Comparison of ENCODE assay signal across 15 cellular contexts in the genomic region with DNA sequence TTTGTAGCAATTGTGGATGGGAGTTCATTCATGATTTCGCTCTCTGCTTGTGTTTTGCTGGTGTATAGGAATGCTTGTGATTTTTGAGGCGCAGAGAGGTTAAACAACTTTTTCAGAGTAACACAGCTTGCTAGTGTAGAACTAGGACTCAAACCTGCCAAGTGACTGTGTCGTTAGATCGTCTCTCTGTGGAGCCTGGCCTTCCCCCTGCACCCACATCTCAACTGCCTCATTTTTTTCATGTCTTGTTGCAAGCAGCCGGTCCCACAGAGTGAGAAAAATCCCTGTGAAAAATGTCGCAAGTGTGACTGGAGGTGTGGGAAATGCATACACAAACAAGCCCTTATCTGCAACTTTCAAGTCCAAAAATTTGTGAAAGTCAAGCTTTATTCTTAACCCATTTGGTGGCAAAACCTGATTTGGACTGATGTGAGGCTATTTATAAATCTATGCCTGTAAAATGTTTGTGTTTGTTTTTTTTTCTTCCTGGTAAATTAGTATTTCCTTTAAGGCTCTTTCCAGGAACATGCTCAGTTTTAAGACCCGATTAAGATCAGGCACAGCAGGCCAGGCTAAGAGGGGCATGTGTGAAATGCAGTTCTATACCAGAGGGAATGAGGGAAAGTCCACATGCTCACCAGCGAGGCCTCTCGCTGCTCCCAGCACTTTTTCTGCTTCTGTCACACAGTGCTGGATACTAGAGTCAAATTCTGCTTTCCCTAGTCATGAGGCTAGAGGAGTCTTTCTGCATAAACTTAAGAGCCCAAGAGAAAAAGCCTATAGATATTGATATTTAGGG. TPM values are rescaled to one million over a fixed set of nuclear protein-coding genes. Genes with fewer than 3 reads are reported as not detected.
A peak's percentile ranks its signal among the peaks of the same experiment; 100 is the strongest.
DNase-seq lines count a peak whose midpoint lies in the region; ATAC-seq and TF ChIP-seq lines count a peak whose summit lies in the region.
"Had no signal": no experiment of that assay in that cellular context is flagged by ENCODE, and none has a peak within 500 bp of the region (broad histone marks: within the 10 kb centered on the region; RNA-seq: fewer than 3 reads in every experiment).

No MANE protein-coding gene starts in this region.

- H3K4me3 Mint-ChIP-seq in endodermal cell: no peak overlapping the region
- no peak overlapping the region for H3K4me3 Mint-ChIP-seq in mesothelial cell of epicardium

- H3K27me3 ChIP-seq in Karpas-422 (ENCODE audit: low read length) (no peaks in the 10 kb centered on the region), endodermal cell (ENCODE audit: control insufficient read depth, insufficient read depth, low read length, poor library complexity, severe bottlenecking) (no peaks in the 10 kb centered on the region), gastrocnemius medialis (no peaks in the 10 kb centered on the region)

- intact Hi-C loops in gastrocnemius medialis (cut with DNase I; ENCODE audit: low total_unique reads): no loop called here

- no peak overlapping the region for H2AFZ ChIP-seq in Karpas-422 (ENCODE audit: low read length)

- no peak for TF ChIP-seq POLR2A in gastrocnemius medialis (IDR thresholded peaks at IDR 0.05)

- peak overlapping the region; percentile 9; the same call in 1 of the 2 replicates for H3K27ac ChIP-seq in C4-2B
- peak overlapping the region; percentile 82 for H3K27ac ChIP-seq in Karpas-422 (ENCODE audit: low read length)
- H3K27ac ChIP-seq in endodermal cell (ENCODE audit: low read depth, low read length): no peak overlapping the region
- no peak overlapping the region for H3K27ac ChIP-seq in gastrocnemius medialis

- no peak overlapping the region for H3K4me2 ChIP-seq in Karpas-422 (ENCODE audit: low read depth, low read length, poor library complexity, severe bottlenecking)

- H3K27ac Mint-ChIP-seq in endodermal cell: peak overlapping the region; percentile 37
- H3K27ac Mint-ChIP-seq in mesothelial cell of epicardium: peak overlapping the region; percentile 21

- H4K20me1 ChIP-seq in Karpas-422 (ENCODE audit: insufficient read depth, low read depth, low read length): 0 out of 2 replicates have a peak, but pooled peaks cover 9% of the 10 kb centered on the region

- H3K4me3 ChIP-seq in Karpas-422 (ENCODE audit: low read length) (no peak overlapping the region), endodermal cell (ENCODE audit: low read length) (no peak overlapping the region), gastrocnemius medialis (no peak overlapping the region)

- WGBS in endodermal cell (ENCODE audit: insufficient coverage in 1 of 2, insufficient read length in 1 of 2), 2 experiments: 74 to 78% methylated on average over 6 to 9 of the region's 9 CpGs

- in situ Hi-C loops in gastrocnemius medialis (cut with MboI; ENCODE audit: low sequenced_read_pairs in 4 of 4): no loop called here

- TF ChIP-seq CTCF in C4-2B (conservative IDR thresholded peaks at IDR 0.05) (no peak), endodermal cell (conservative IDR thresholded peaks at IDR 0.05) (no peak), mesothelial cell of epicardium (IDR thresholded peaks at IDR 0.05; ENCODE audit: unreplicated experiment) (no peak), gastrocnemius medialis (IDR thresholded peaks at IDR 0.05 in 4 of 5, conservative IDR thresholded peaks at IDR 0.05 in 1 of 5) (no peak)

- peaks cover 28% of the 10 kb centered on the region for H3K36me3 ChIP-seq in Karpas-422 (ENCODE audit: insufficient read depth, low read length)
- H3K36me3 ChIP-seq in endodermal cell (ENCODE audit: control insufficient read depth, insufficient read depth, low read length): peaks cover 10% of the 10 kb centered on the region
- H3K36me3 ChIP-seq in gastrocnemius medialis: no peaks in the 10 kb centered on the region

- no peaks in the 10 kb centered on the region for H3K27me3 Mint-ChIP-seq in endodermal cell (ENCODE audit: insufficient read depth)
- no peaks in the 10 kb centered on the region for H3K27me3 Mint-ChIP-seq in mesothelial cell of epicardium (ENCODE audit: low read depth)

- H3K4me1 ChIP-seq in Karpas-422 (ENCODE audit: low read length) (peaks cover 57% of the 10 kb centered on the region), endodermal cell (ENCODE audit: control insufficient read depth, insufficient read depth, low read length) (no peaks in the 10 kb centered on the region), gastrocnemius medialis (peaks cover 0 to 9% of the 10 kb centered on the region in 2 donors)

- H3K9ac ChIP-seq in Karpas-422 (ENCODE audit: low read length) (no peak overlapping the region), endodermal cell (ENCODE audit: extremely low read depth, low read length, poor library complexity, severe bottlenecking) (no peak overlapping the region)

- peaks cover 20% of the 10 kb centered on the region for H3K4me1 Mint-ChIP-seq in endodermal cell
- peaks cover 3% of the 10 kb centered on the region for H3K4me1 Mint-ChIP-seq in mesothelial cell of epicardium

- H3K9me3 Mint-ChIP-seq in endodermal cell: peaks cover 3% of the 10 kb centered on the region
- H3K9me3 Mint-ChIP-seq in mesothelial cell of epicardium: peaks cover 20% of the 10 kb centered on the region

- H3K9me3 ChIP-seq in Karpas-422 (ENCODE audit: low read length) (no peaks in the 10 kb centered on the region), endodermal cell (ENCODE audit: control insufficient read depth, low read length) (peaks cover 8% of the 10 kb centered on the region), gastrocnemius medialis (no peaks in the 10 kb centered on the region)

- ATAC-seq in HG03108 (IDR thresholded peaks at IDR 0.05; ENCODE audit: unreplicated experiment): no peak
- no peak for ATAC-seq in gastrocnemius medialis
- no peak for ATAC-seq in SK-N-SH treated with all-trans-retinoic acid at 6 μM for 48 hours
- ATAC-seq: PC-3 had no signal

- DNase-seq in Karpas-422 (no peak), endodermal cell (no peak), mesothelial cell of epicardium (ENCODE audit: low spot score in 2 of 2, unreplicated experiment in 2 of 2) (no peak), gastrocnemius medialis (no peak)
- no peak for DNase-seq in activated CD4-positive, alpha-beta T cell treated with anti-CD3 and anti-CD28 coated beads, Interleukin-2, amount 50 U/mL, for 4 hours
- DNase-seq: activated CD4-positive, CD25-positive, alpha-beta regulatory T cell treated with anti-CD3 and anti-CD28 coated beads, Interleukin-2, amount 50 U/mL, for 72 hours; amygdala; DMS79; Kasumi-1; NCI-H1436; NCI-H510A; PC-3 had no signal

- peaks cover 97% of the 10 kb centered on the region for H3K79me2 ChIP-seq in Karpas-422 (ENCODE audit: low read length)

- H3K36me3 Mint-ChIP-seq in endodermal cell (ENCODE audit: low read depth) (peaks cover 38% of the 10 kb centered on the region), mesothelial cell of epicardium (peaks cover 17% of the 10 kb centered on the region)

- H3K9me2 ChIP-seq in Karpas-422 (replicated peaks; ENCODE audit: insufficient read depth, low read length): no peaks in the 10 kb centered on the region

TF ChIP-seq in SK-N-SH treated with all-trans-retinoic acid at 6 μM for 48 hours, 23 proteins besides CTCF, POLR2A, EP300 and RAD21 (continues in another document):
- TF ChIP-seq, protein P1, sequence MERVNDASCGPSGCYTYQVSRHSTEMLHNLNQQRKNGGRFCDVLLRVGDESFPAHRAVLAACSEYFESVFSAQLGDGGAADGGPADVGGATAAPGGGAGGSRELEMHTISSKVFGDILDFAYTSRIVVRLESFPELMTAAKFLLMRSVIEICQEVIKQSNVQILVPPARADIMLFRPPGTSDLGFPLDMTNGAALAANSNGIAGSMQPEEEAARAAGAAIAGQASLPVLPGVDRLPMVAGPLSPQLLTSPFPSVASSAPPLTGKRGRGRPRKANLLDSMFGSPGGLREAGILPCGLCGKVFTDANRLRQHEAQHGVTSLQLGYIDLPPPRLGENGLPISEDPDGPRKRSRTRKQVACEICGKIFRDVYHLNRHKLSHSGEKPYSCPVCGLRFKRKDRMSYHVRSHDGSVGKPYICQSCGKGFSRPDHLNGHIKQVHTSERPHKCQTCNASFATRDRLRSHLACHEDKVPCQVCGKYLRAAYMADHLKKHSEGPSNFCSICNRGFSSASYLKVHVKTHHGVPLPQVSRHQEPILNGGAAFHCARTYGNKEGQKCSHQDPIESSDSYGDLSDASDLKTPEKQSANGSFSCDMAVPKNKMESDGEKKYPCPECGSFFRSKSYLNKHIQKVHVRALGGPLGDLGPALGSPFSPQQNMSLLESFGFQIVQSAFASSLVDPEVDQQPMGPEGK (CRISPR knock-in tag; IDR thresholded peaks at IDR 0.05; ENCODE audit: borderline replicate concordance): no peak
- TF ChIP-seq, protein P2, sequence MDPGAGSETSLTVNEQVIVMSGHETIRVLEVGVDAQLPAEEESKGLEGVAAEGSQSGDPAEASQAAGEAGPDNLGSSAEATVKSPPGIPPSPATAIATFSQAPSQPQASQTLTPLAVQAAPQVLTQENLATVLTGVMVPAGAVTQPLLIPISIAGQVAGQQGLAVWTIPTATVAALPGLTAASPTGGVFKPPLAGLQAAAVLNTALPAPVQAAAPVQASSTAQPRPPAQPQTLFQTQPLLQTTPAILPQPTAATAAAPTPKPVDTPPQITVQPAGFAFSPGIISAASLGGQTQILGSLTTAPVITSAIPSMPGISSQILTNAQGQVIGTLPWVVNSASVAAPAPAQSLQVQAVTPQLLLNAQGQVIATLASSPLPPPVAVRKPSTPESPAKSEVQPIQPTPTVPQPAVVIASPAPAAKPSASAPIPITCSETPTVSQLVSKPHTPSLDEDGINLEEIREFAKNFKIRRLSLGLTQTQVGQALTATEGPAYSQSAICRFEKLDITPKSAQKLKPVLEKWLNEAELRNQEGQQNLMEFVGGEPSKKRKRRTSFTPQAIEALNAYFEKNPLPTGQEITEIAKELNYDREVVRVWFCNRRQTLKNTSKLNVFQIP (CRISPR knock-in tag; IDR thresholded peaks at IDR 0.05; ENCODE audit: borderline replicate concordance, low read depth): no peak

RNA-seq across cellular contexts. Expression of a gene that starts 25.8 kb away (rescaled TPM):
- 304 and 416 TPM in 2 replicates for total RNA-seq in Karpas-422 (2014; rRNA removed; shearing (Covaris generic); ENCODE audit: low replicate concordance)
- total RNA-seq in endodermal cell: 10 to 100 TPM; 79.3 to 82.4 TPM
- 49.8 TPM for polyA plus RNA-seq in endodermal cell (2013, experiment 1 of 2)
- polyA plus RNA-seq in endodermal cell (2013, experiment 2 of 2): 50.2 TPM
- total RNA-seq in mesothelial cell of epicardium: 38.7 to 50.3 TPM (median 45.8 TPM) in 3 replicates
- total RNA-seq in gastrocnemius medialis: 10 to 100 TPM; 11.1 to 29.8 (median 18.6) TPM

Comparison
In these comparisons a context has a peak if more than half of its experiments do, and no peak if none do; other contexts are left out.
1. H3K27ac ChIP-seq: peak in C4-2B (single experiment) and Karpas-422 (single experiment); none in endodermal cell (single experiment) and gastrocnemius medialis (0 of 4).